ENCODE assay signal across 13 cellular contexts in the genomic region with DNA sequence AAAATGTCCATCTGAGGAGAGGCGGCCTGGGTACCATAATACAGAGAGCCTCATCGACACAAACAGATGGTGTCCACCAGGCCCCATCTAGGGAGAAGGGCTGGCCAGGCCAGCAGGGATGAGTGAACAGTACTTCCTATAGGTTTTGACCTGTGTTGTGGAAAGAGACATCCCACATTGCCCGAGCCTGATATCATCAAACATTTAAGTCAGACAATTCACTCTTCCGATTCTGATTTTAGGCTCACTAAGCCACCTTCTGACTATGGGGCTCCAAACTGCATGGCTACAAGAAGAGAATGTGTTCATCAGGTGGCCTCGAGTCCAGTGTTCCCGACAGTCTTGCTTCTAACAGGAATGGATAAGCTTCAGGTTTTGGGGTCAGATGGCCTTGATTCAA. TPM values are rescaled to one million over a fixed set of nuclear protein-coding genes. Genes with fewer than 3 reads are reported as not detected.
DNase-seq lines count a peak whose midpoint lies in the region; ATAC-seq and FAIRE-seq lines count a peak whose summit lies in the region.
"Had no signal": no experiment of that assay in that cellular context is flagged by ENCODE, and none has a peak within 500 bp of the region (broad histone marks: within the 10 kb centered on the region; RNA-seq: fewer than 3 reads in every experiment).

No MANE protein-coding gene starts in this region.

- no peak overlapping the region for H3K18ac ChIP-seq in mesenchymal stem cell (ENCODE audit: low read depth in 1 of 2, low read length in 2 of 2)

- no peak overlapping the region for H3K4ac ChIP-seq in mesenchymal stem cell (ENCODE audit: low read depth in 1 of 2, low read length in 2 of 2)

- H3K27ac ChIP-seq in CD8-positive, alpha-beta memory T cell (ENCODE audit: low read depth, low read length) = no peak overlapping the region
- peak overlapping the region; percentile 93 for H3K27ac ChIP-seq in stomach smooth muscle (ENCODE audit: low read length)
- H3K27ac ChIP-seq in mesenchymal stem cell (ENCODE audit: low read length, poor library complexity, severe bottlenecking) = no peak overlapping the region

- no peak overlapping the region for H3K14ac ChIP-seq in mesenchymal stem cell (ENCODE audit: low read length in 2 of 2)

- no peak overlapping the region for H4K91ac ChIP-seq in mesenchymal stem cell (ENCODE audit: low read length)

- no peaks in the 10 kb centered on the region for H3K27me3 ChIP-seq in CD8-positive, alpha-beta memory T cell (ENCODE audit: insufficient read depth, low read length, poor library complexity, severe bottlenecking)
- no peaks in the 10 kb centered on the region for H3K27me3 ChIP-seq in stomach smooth muscle (ENCODE audit: control insufficient read depth in 1 of 2, insufficient read depth in 2 of 2, low read length in 2 of 2)
- H3K27me3 ChIP-seq in mesenchymal stem cell (ENCODE audit: control insufficient read depth in 1 of 2, insufficient read depth in 1 of 2, low read length in 2 of 2) = no peaks in the 10 kb centered on the region

- H3K36me3 ChIP-seq in CD8-positive, alpha-beta memory T cell (ENCODE audit: insufficient read depth, low read length) = no peaks in the 10 kb centered on the region
- H3K36me3 ChIP-seq in stomach smooth muscle (ENCODE audit: control insufficient read depth in 2 of 2, insufficient read depth in 2 of 2, low read length in 2 of 2) (no peaks in the 10 kb centered on the region), mesenchymal stem cell (ENCODE audit: control insufficient read depth in 1 of 2, insufficient read depth in 2 of 2, low read depth in 1 of 2, low read length in 2 of 2) (no peaks in the 10 kb centered on the region)

- WGBS in mesenchymal stem cell = 76% methylated on average over 6 of the region's 6 CpGs

- H3K79me1 ChIP-seq in mesenchymal stem cell (replicated peaks; ENCODE audit: low read length, poor library complexity, severe bottlenecking) = peaks cover 6% of the 10 kb centered on the region

- FAIRE-seq in HTR-8/SVneo (lab: Jason Lieb, UNC) = no peak

- H2BK15ac ChIP-seq in mesenchymal stem cell (ENCODE audit: low read depth, poor library complexity, severe bottlenecking) = no peak overlapping the region

- no peak for DNase-seq in CD8-positive, alpha-beta memory T cell
- DNase-seq in T-cell (no peak), memory B cell (ENCODE audit: low spot score in 2 of 2) (no peak), AG08396 (ENCODE audit: low spot score) (no peak), mesenchymal stem cell (no peak), HTR-8/SVneo (ENCODE audit: insufficient read length, low spot score) (no peak)
- DNase-seq: endodermal cell; foreskin fibroblast; NCI-H1105; NCI-H2171; NK-92 treated with Interleukin-12 subunit alpha and Interleukin-12 subunit beta, amount 100 ng/mL, for 24 hours; Right ventricle myocardium superior had no signal

- H3K9ac ChIP-seq in stomach smooth muscle (ENCODE audit: low read length in 2 of 2) (peak overlapping the region in 1 of 2 donors; percentile 30), mesenchymal stem cell (ENCODE audit: low read length) (no peak overlapping the region)

- no peaks in the 10 kb centered on the region for H3K9me3 ChIP-seq in CD8-positive, alpha-beta memory T cell (ENCODE audit: low read length)
- H3K9me3 ChIP-seq in stomach smooth muscle (ENCODE audit: control insufficient read depth in 2 of 2, low read length in 2 of 2) = no peaks in the 10 kb centered on the region
- H3K9me3 ChIP-seq in mesenchymal stem cell (ENCODE audit: control insufficient read depth, low read length) = no peaks in the 10 kb centered on the region

- ATAC-seq in T-cell (replicated peaks in 1 of 4) = no peak
- no peak for ATAC-seq in memory B cell (ENCODE audit: low read depth)

- no peaks in the 10 kb centered on the region for H3K27me3 Mint-ChIP-seq in CD8-positive, alpha-beta memory T cell
- H3K27me3 Mint-ChIP-seq in T-cell (no peaks in the 10 kb centered on the region), memory B cell (no peaks in the 10 kb centered on the region)

- no peak overlapping the region for H3K23ac ChIP-seq in mesenchymal stem cell (ENCODE audit: low read length in 2 of 2)

- H4K8ac ChIP-seq in mesenchymal stem cell (ENCODE audit: low read length) = no peak overlapping the region

- H3K9me3 Mint-ChIP-seq in CD8-positive, alpha-beta memory T cell = no peaks in the 10 kb centered on the region
- peaks cover 0 to 5% (median 0%) of the 10 kb centered on the region in 3 donors for H3K9me3 Mint-ChIP-seq in T-cell
- H3K9me3 Mint-ChIP-seq in memory B cell = no peaks in the 10 kb centered on the region
- H3K9me3 Mint-ChIP-seq: endodermal cell had no signal

- CTCF ChIA-PET in CD8-positive, alpha-beta memory T cell (lab: Charles Lee) = interaction anchor here (0.7 to 4.3 kb wide), 6 partner anchors 22 to 92 kb away, joined by 3 to 65 read pairs (median 4); a partner anchor contains a TSS
- CTCF ChIA-PET in T-cell (lab: Charles Lee) = interaction anchor here in 1 of 2 donors (0.7 to 0.8 kb wide), 2 partner anchors 20 to 782 kb away, joined by 5 read pairs; no protein-coding TSS in a partner anchor

- POLR2A ChIA-PET in CD8-positive, alpha-beta memory T cell (lab: Charles Lee) = interaction anchor here (0.9 to 5.5 kb wide), 3 partner anchors 12 to 47 kb away, joined by 3 to 22 read pairs (median 4); no protein-coding TSS in a partner anchor
- POLR2A ChIA-PET in T-cell (lab: Charles Lee) = interaction anchor here (0.6 to 0.7 kb wide), 2 partner anchors 14 to 88 kb away, joined by 3 to 13 read pairs; no protein-coding TSS in a partner anchor

- H2AK5ac ChIP-seq in mesenchymal stem cell (ENCODE audit: low read length, severe bottlenecking) = no peak overlapping the region

- no peak overlapping the region for H2BK5ac ChIP-seq in mesenchymal stem cell (ENCODE audit: low read depth, low read length, poor library complexity, severe bottlenecking)

- H3K27ac Mint-ChIP-seq in CD8-positive, alpha-beta memory T cell = peak overlapping the region; percentile 86 to 99 (median 94)
- H3K27ac Mint-ChIP-seq in T-cell (peak overlapping the region; percentile 96 to 97), memory B cell (peak overlapping the region; percentile 81)
- H3K27ac Mint-ChIP-seq: endodermal cell had no signal

- H3K4me2 ChIP-seq in mesenchymal stem cell (ENCODE audit: low read length, poor library complexity, severe bottlenecking) = no peak overlapping the region

- H2BK12ac ChIP-seq in mesenchymal stem cell (ENCODE audit: low read length in 2 of 2) = no peak overlapping the region

- H3K4me3 Mint-ChIP-seq in CD8-positive, alpha-beta memory T cell = peak overlapping the region; percentile 33 to 98 (median 73)
- peak overlapping the region in 2 of 3 donors; percentile 21 to 99 for H3K4me3 Mint-ChIP-seq in T-cell
- no peak overlapping the region for H3K4me3 Mint-ChIP-seq in memory B cell
- H3K4me3 Mint-ChIP-seq: endodermal cell had no signal

- no peak overlapping the region for H3K4me3 ChIP-seq in CD8-positive, alpha-beta memory T cell (ENCODE audit: low read length)
- H3K4me3 ChIP-seq in stomach smooth muscle (ENCODE audit: low read length in 2 of 2) (no peak overlapping the region), mesenchymal stem cell (ENCODE audit: insufficient read depth in 1 of 2, low read depth in 1 of 2, low read length in 2 of 2) (no peak overlapping the region)

- no peak overlapping the region for H2AFZ ChIP-seq in mesenchymal stem cell (ENCODE audit: low read depth, low read length)

- H2BK120ac ChIP-seq in mesenchymal stem cell (ENCODE audit: low read depth, low read length) = no peak overlapping the region

- peaks cover 65% of the 10 kb centered on the region for H3K4me1 ChIP-seq in CD8-positive, alpha-beta memory T cell (ENCODE audit: insufficient read depth, low read length)
- H3K4me1 ChIP-seq in stomach smooth muscle (ENCODE audit: control insufficient read depth, insufficient read depth, low read length) = peaks cover 34% of the 10 kb centered on the region
- H3K4me1 ChIP-seq in mesenchymal stem cell (ENCODE audit: control insufficient read depth, insufficient read depth, low read depth, low read length) = peaks cover 16% of the 10 kb centered on the region

- H3K36me3 Mint-ChIP-seq in CD8-positive, alpha-beta memory T cell = peaks cover 0 to 23% (median 3%) of the 10 kb centered on the region in 3 donors
- H3K36me3 Mint-ChIP-seq in T-cell (peaks cover 6% of the 10 kb centered on the region), memory B cell (peaks cover 2% of the 10 kb centered on the region)

- peaks cover 62 to 88% (median 73%) of the 10 kb centered on the region in 3 donors for H3K4me1 Mint-ChIP-seq in CD8-positive, alpha-beta memory T cell
- H3K4me1 Mint-ChIP-seq in T-cell = peaks cover 67 to 81% (median 81%) of the 10 kb centered on the region in 3 donors
- peaks cover 39% of the 10 kb centered on the region for H3K4me1 Mint-ChIP-seq in memory B cell

RNA-seq across cellular contexts. Expression of a gene that starts 38.9 kb away (rescaled TPM):
- 1 to 10 TPM; 5.2 to 5.9 TPM for total RNA-seq in CD8-positive, alpha-beta memory T cell
- 2.5 TPM for polyA plus RNA-seq in CD8-positive, alpha-beta memory T cell
- total RNA-seq in T-cell = 10 to 100 TPM in 2 of 5 donors, 1 to 10 TPM in 3; 4.8 to 14.0 (median 7.6) TPM
- 1.7 TPM for polyA plus RNA-seq in mesenchymal stem cell (2013, experiment 1 of 2)
- 1.7 TPM for polyA plus RNA-seq in mesenchymal stem cell (2013, experiment 2 of 2)
